In the genomic region with DNA sequence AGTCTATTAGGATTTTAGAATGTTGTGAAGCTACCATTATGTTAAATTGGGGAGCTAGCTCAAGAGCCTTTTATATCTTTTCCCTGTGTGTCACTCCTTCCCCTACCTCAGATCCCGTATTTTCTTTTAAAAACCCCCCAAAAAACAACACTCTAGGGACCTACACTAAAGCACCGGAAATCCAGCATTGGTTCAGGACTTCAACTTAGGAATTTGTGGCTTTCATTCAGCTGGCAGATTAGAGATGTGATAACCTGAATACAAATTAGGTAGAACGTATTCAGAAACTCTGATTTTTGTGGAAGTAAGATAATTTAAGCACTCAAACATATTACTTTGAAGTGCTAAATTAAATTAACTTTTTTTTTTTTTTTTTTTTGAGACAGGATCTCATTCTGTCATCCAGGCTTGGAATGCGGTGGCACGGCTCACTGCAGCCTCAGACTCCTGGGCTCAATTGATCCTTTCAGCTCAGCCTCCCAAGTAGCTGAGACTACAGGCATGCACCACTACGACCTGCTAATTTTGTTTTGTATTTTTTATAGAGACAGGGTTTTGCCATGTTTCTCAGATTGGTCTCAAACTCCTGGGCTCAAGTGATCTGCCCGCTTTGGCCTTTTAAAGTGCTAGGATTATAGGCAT, we compare ENCODE assay signal across 1 cellular context.
TF ChIP-seq lines count a peak whose summit lies in the region.

No MANE protein-coding gene starts in this region.

TF ChIP-seq in WTC11, 78 proteins besides CTCF, POLR2A, EP300 and RAD21 (continued from another document):
- TF ChIP-seq KAT7 (CRISPR knock-in tag; IDR thresholded peaks at IDR 0.05; ENCODE audit: borderline replicate concordance) (no peak), FOXJ3 (CRISPR knock-in tag; IDR thresholded peaks at IDR 0.05; ENCODE audit: borderline replicate concordance) (no peak), MYBL2 (CRISPR knock-in tag; IDR thresholded peaks at IDR 0.05) (no peak), ELF4 (CRISPR knock-in tag; IDR thresholded peaks at IDR 0.05; ENCODE audit: low read depth) (no peak)
- TF ChIP-seq, protein P1, sequence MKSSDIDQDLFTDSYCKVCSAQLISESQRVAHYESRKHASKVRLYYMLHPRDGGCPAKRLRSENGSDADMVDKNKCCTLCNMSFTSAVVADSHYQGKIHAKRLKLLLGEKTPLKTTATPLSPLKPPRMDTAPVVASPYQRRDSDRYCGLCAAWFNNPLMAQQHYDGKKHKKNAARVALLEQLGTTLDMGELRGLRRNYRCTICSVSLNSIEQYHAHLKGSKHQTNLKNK (CRISPR knock-in tag; IDR thresholded peaks at IDR 0.05), result no peak
